In the genomic region with DNA sequence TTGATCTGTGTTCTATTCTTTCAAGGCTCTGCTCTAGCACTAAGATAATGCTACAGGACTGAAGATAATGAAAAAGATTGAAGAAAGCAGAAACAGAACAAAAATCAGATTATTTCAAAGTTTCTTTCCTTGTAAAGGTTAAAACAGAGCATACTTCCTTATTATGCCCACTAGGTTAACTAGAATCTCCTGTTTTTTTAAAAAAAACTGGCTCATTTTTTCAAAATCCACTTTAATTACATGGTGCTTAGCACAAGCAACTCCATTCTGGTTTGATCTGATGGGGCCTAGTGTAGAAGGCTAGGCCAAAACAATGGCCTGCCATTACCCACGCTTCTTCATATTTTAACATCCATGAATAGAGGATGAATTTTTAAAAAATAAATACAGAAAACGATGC, we compare ENCODE assay signal across 10 cellular contexts. TPM values are rescaled to one million over a fixed set of nuclear protein-coding genes. Genes with fewer than 3 reads are reported as not detected.
DNase-seq lines count a peak whose midpoint lies in the region; ATAC-seq and TF ChIP-seq lines count a peak whose summit lies in the region.
"Had no signal": no experiment of that assay in that cellular context is flagged by ENCODE, and none has a peak within 500 bp of the region (broad histone marks: within the 10 kb centered on the region; RNA-seq: fewer than 3 reads in every experiment).

No MANE protein-coding gene starts in this region.

- CTCF ChIA-PET in CD8-positive, alpha-beta T cell (lab: Charles Lee), result no interaction called here
- CTCF ChIA-PET in naive thymus-derived CD4-positive, alpha-beta T cell (lab: Charles Lee), result interaction anchor here (1.0 kb wide), 1 partner anchor 50 kb away, joined by 4 read pairs; no protein-coding TSS in a partner anchor

- no peaks in the 10 kb centered on the region for H3K36me3 ChIP-seq in CD8-positive, alpha-beta T cell (ENCODE audit: insufficient read depth, low read length)
- H3K36me3 ChIP-seq in HUES64 (ENCODE audit: insufficient read depth, low read length), result peaks cover 7% of the 10 kb centered on the region; the same call in 1 of the 2 replicates
- peaks cover 0 to 5% (median 0%) of the 10 kb centered on the region in 3 experiments for H3K36me3 ChIP-seq in naive thymus-derived CD4-positive, alpha-beta T cell (ENCODE audit: control insufficient read depth in 2 of 3, insufficient read depth in 3 of 3, low read length in 3 of 3)

- H3K4me3 Mint-ChIP-seq in CD8-positive, alpha-beta T cell, result peak overlapping the region; percentile 98
- H3K4me3 Mint-ChIP-seq in naive thymus-derived CD4-positive, alpha-beta T cell, result peak overlapping the region; percentile 91 to 100 (median 97)

- H3K27me3 Mint-ChIP-seq in CD8-positive, alpha-beta T cell (ENCODE audit: low read depth), result no peaks in the 10 kb centered on the region
- no peaks in the 10 kb centered on the region for H3K27me3 Mint-ChIP-seq in naive thymus-derived CD4-positive, alpha-beta T cell

- H3K4me1 Mint-ChIP-seq in CD8-positive, alpha-beta T cell (ENCODE audit: low read depth), result peaks cover 76% of the 10 kb centered on the region
- peaks cover 49 to 85% (median 74%) of the 10 kb centered on the region in 7 donors for H3K4me1 Mint-ChIP-seq in naive thymus-derived CD4-positive, alpha-beta T cell

- no peak overlapping the region for H3K27ac ChIP-seq in CD8-positive, alpha-beta T cell (ENCODE audit: low read depth, low read length)
- no peak overlapping the region for H3K27ac ChIP-seq in HUES64 (ENCODE audit: low read depth, low read length)
- H3K27ac ChIP-seq in naive thymus-derived CD4-positive, alpha-beta T cell (ENCODE audit: low read depth, low read length), result peak overlapping the region; percentile 85

- peak overlapping the region; percentile 30 for H3K27ac Mint-ChIP-seq in CD8-positive, alpha-beta T cell
- H3K27ac Mint-ChIP-seq in naive thymus-derived CD4-positive, alpha-beta T cell, result peak overlapping the region; percentile 16 to 100 (median 95)

- 90% methylated on average over 1 of the region's 2 CpGs for WGBS in HUES64

- intact Hi-C loops in CD8-positive, alpha-beta T cell (cut with DNase I, micrococcal nuclease), result loop anchor here in 1 of 2 experiments (10.0 kb wide), 1 partner anchor 643 kb away; no protein-coding TSS in a partner anchor
- intact Hi-C loops in naive thymus-derived CD4-positive, alpha-beta T cell (cut with micrococcal nuclease), result loop anchor here in 1 of 2 donors (5.0 kb wide), 1 partner anchor 735 kb away; no protein-coding TSS in a partner anchor

- H3K36me3 Mint-ChIP-seq in CD8-positive, alpha-beta T cell, result peaks cover 36% of the 10 kb centered on the region
- H3K36me3 Mint-ChIP-seq in naive thymus-derived CD4-positive, alpha-beta T cell, result peaks cover 20 to 49% (median 37%) of the 10 kb centered on the region in 5 donors

- POLR2A ChIA-PET in CD8-positive, alpha-beta T cell (lab: Charles Lee), result interaction anchor here (2.4 kb wide), 1 partner anchor 44 kb away, joined by 7 read pairs; no protein-coding TSS in a partner anchor
- POLR2A ChIA-PET in naive thymus-derived CD4-positive, alpha-beta T cell (lab: Charles Lee), result interaction anchor here (1.1 to 3.5 kb wide), 2 partner anchors 144 to 157 kb away, joined by 3 to 29 read pairs; a partner anchor contains a TSS

- TF ChIP-seq CTCF in CD8-positive, alpha-beta T cell (IDR thresholded peaks at IDR 0.05), result no peak
- no peak for TF ChIP-seq CTCF in astrocyte of the spinal cord (IDR thresholded peaks at IDR 0.05; ENCODE audit: low read depth, low read length)

- no peaks in the 10 kb centered on the region for H3K9me3 ChIP-seq in CD8-positive, alpha-beta T cell (ENCODE audit: low read length)
- H3K9me3 ChIP-seq in HUES64 (ENCODE audit: insufficient read depth, low read depth, low read length), result peaks cover 5% of the 10 kb centered on the region; the same call in 1 of the 2 replicates
- no peaks in the 10 kb centered on the region for H3K9me3 ChIP-seq in naive thymus-derived CD4-positive, alpha-beta T cell (ENCODE audit: control insufficient read depth in 2 of 3, low read length in 3 of 3)

- H3K9me3 Mint-ChIP-seq in CD8-positive, alpha-beta T cell, result peaks cover 7% of the 10 kb centered on the region
- peaks cover 4 to 18% (median 10%) of the 10 kb centered on the region in 11 donors for H3K9me3 Mint-ChIP-seq in naive thymus-derived CD4-positive, alpha-beta T cell

- no peak overlapping the region for H3K9ac ChIP-seq in HUES64 (ENCODE audit: low read depth, low read length)

- DNase-seq in CD8-positive, alpha-beta T cell, result no peak
- DNase-seq in astrocyte of the spinal cord (ENCODE audit: low read depth, low spot score) (no peak), anterior cingulate cortex (lab: John Stamatoyannopoulos, UW) (no peak)
- DNase-seq in naive thymus-derived CD4-positive, alpha-beta T cell, result no peak
- DNase-seq in stimulated activated naive CD4-positive, alpha-beta T cell (lab: John Stamatoyannopoulos, UW), result no peak
- DNase-seq: NCI-H1417 treated with DMSO at 0.1 percent for 48 hours had no signal

- H3K4me1 ChIP-seq in CD8-positive, alpha-beta T cell (ENCODE audit: insufficient read depth, low read length), result peaks cover 17% of the 10 kb centered on the region
- peaks cover 9% of the 10 kb centered on the region for H3K4me1 ChIP-seq in HUES64 (ENCODE audit: insufficient read depth, low read length)
- H3K4me1 ChIP-seq in naive thymus-derived CD4-positive, alpha-beta T cell (ENCODE audit: control insufficient read depth in 2 of 2, insufficient read depth in 2 of 2, low read length in 2 of 2), result peaks cover 10 to 16% of the 10 kb centered on the region in 2 donors

- no peaks in the 10 kb centered on the region for H3K27me3 ChIP-seq in CD8-positive, alpha-beta T cell (ENCODE audit: insufficient read depth, low read length)
- H3K27me3 ChIP-seq in HUES64 (ENCODE audit: insufficient read depth, low read length), result no peaks in the 10 kb centered on the region
- no peaks in the 10 kb centered on the region for H3K27me3 ChIP-seq in naive thymus-derived CD4-positive, alpha-beta T cell (ENCODE audit: control insufficient read depth in 2 of 2, insufficient read depth in 2 of 2, low read length in 2 of 2)

- in situ Hi-C loops in astrocyte of the spinal cord (cut with HindIII; ENCODE audit: low sequenced_read_pairs), result no loop called here

- ATAC-seq in CD8-positive, alpha-beta T cell, result no peak
- ATAC-seq in naive thymus-derived CD4-positive, alpha-beta T cell, result no peak
- ATAC-seq in GM18873 (IDR thresholded peaks at IDR 0.05; ENCODE audit: low FRiP score, unreplicated experiment) (no peak), GM21526 (IDR thresholded peaks at IDR 0.05; ENCODE audit: low FRiP score, unreplicated experiment) (no peak)

- H3K4me3 ChIP-seq in CD8-positive, alpha-beta T cell (ENCODE audit: low read depth, low read length), result peak overlapping the region; percentile 77
- peak overlapping the region; percentile 98 for H3K4me3 ChIP-seq in HUES64 (ENCODE audit: low read length)
- peak overlapping the region; percentile 94 for H3K4me3 ChIP-seq in astrocyte of the spinal cord (ENCODE audit: low read depth, low read length)
- peak overlapping the region; percentile 73 for H3K4me3 ChIP-seq in naive thymus-derived CD4-positive, alpha-beta T cell (ENCODE audit: low read length)

RNA-seq across cellular contexts. Expression of a gene that starts 1.2 kb away (rescaled TPM):
- 10 to 100 TPM; 35.9 to 44.7 TPM for total RNA-seq in CD8-positive, alpha-beta T cell
- 26.0 TPM for polyA plus RNA-seq in HUES64 (2013, experiment 1 of 2)
- polyA plus RNA-seq in HUES64 (2013, experiment 2 of 2), result 36.4 TPM
- total RNA-seq in naive thymus-derived CD4-positive, alpha-beta T cell, result 10 to 100 TPM; 35.5 to 84.4 (median 43.9) TPM
- polyA plus RNA-seq in naive thymus-derived CD4-positive, alpha-beta T cell, result 10 to 100 TPM; 14.9 to 18.0 TPM

RNA-seq across cellular contexts. Expression of a gene that starts 52.0 kb away (rescaled TPM):
- not detected for total RNA-seq in CD8-positive, alpha-beta T cell
- polyA plus RNA-seq in HUES64 (2013, experiment 1 of 2), result not detected
- not detected for polyA plus RNA-seq in HUES64 (2013, experiment 2 of 2)
- total RNA-seq in naive thymus-derived CD4-positive, alpha-beta T cell, result not detected
- polyA plus RNA-seq in naive thymus-derived CD4-positive, alpha-beta T cell, result not detected
- total RNA-seq: lung microvascular endothelial cell had no signal
